In the genomic region with DNA sequence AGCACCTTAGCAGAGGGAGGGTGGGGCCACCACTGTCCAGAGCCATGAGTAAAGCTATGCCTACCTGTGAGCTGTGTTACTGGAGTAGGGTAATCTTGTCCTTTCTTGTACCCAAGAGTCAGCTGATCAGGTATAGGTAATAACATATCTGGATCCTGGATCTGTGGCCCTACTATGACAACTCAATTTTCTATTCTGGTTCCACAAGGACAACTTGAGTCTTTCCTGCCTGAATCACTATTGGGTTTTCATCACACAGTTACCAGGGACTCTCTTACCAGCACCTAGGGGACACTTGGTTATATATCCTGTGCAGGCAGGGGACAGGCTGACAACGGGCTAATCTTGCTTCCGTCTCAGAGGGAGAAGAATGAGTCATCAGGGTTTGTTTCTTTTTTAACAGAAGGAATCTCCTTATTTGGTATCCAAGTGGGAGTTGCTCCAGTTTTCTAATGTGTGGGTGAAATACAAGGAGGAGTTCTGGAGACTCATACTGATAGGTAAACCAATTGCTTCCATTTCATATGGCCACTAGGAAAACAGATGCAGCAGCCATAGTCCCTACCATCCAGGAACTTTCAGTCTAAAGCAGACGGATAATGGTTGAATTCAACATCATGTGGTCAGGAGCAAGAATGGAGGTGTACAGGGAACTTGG, we compare ENCODE assay signal across 8 cellular contexts.
A peak's percentile ranks its signal among the peaks of the same experiment; 100 is the strongest.
DNase-seq lines count a peak whose midpoint lies in the region; ATAC-seq, FAIRE-seq and TF ChIP-seq lines count a peak whose summit lies in the region.

No MANE protein-coding gene starts in this region.

- no peaks in the 10 kb centered on the region for H3K27me3 ChIP-seq in neutrophil

- no peak for FAIRE-seq in GM19239 (lab: Jason Lieb, UNC)

- H3K4me1 Mint-ChIP-seq in effector memory CD8-positive, alpha-beta T cell (ENCODE audit: low read depth in 2 of 2): peaks cover 54 to 76% of the 10 kb centered on the region in 2 donors

- H3K27ac ChIP-seq in neutrophil: peak overlapping the region; percentile 99

- H3K4me1 ChIP-seq in neutrophil (ENCODE audit: control insufficient read depth in 1 of 2, insufficient read depth in 1 of 2, low read depth in 1 of 2, low read length in 1 of 2): peaks cover 40 to 52% of the 10 kb centered on the region in 2 experiments

- peaks cover 73% of the 10 kb centered on the region for H3K36me3 Mint-ChIP-seq in effector memory CD8-positive, alpha-beta T cell (ENCODE audit: insufficient read depth)

- H3K27ac Mint-ChIP-seq in effector memory CD8-positive, alpha-beta T cell: peak overlapping the region; percentile 92 to 99

- no peaks in the 10 kb centered on the region for H3K9me3 ChIP-seq in neutrophil

- no peaks in the 10 kb centered on the region for H3K9me3 Mint-ChIP-seq in effector memory CD8-positive, alpha-beta T cell

- peak; percentile 16 for DNase-seq in GDM1 (lab: John Stamatoyannopoulos, UW)
- peak; percentile 55 to 89 for DNase-seq in SW 1271 (lab: John Stamatoyannopoulos, UW)
- peak in 2 of 3 experiments; percentile 14 to 22 for DNase-seq in effector memory CD8-positive, alpha-beta T cell
- DNase-seq in D341Med (ENCODE audit: low spot score): no peak
- no peak for DNase-seq in T-helper 9 cell
- no peak for DNase-seq in GM19239 (ENCODE audit: insufficient read length, low spot score)

- TF ChIP-seq CTCF in neutrophil (IDR thresholded peaks at IDR 0.05): no peak

- ATAC-seq in HG02798 (IDR thresholded peaks at IDR 0.05; ENCODE audit: poor library complexity, unreplicated experiment): peak; percentile 31
- peak; percentile 64 for ATAC-seq in effector memory CD8-positive, alpha-beta T cell (replicated peaks)

- peaks cover 64% of the 10 kb centered on the region for H3K36me3 ChIP-seq in neutrophil

- no peak overlapping the region for H3K4me3 ChIP-seq in neutrophil (ENCODE audit: low read depth in 1 of 2, low read length in 1 of 2)

- no peaks in the 10 kb centered on the region for H3K27me3 Mint-ChIP-seq in effector memory CD8-positive, alpha-beta T cell

- peak overlapping the region; percentile 33 to 69 for H3K4me3 Mint-ChIP-seq in effector memory CD8-positive, alpha-beta T cell

Comparison
In these comparisons a context has a peak if more than half of its experiments do, and no peak if none do; other contexts are left out.
1. DNase-seq: peak in GDM1 (single experiment), SW 1271 (2 of 2) and effector memory CD8-positive, alpha-beta T cell (2 of 3); none in D341Med (single experiment), T-helper 9 cell (single experiment) and GM19239 (single experiment).